8 cellular contexts compared by ENCODE assay signal in the genomic region with DNA sequence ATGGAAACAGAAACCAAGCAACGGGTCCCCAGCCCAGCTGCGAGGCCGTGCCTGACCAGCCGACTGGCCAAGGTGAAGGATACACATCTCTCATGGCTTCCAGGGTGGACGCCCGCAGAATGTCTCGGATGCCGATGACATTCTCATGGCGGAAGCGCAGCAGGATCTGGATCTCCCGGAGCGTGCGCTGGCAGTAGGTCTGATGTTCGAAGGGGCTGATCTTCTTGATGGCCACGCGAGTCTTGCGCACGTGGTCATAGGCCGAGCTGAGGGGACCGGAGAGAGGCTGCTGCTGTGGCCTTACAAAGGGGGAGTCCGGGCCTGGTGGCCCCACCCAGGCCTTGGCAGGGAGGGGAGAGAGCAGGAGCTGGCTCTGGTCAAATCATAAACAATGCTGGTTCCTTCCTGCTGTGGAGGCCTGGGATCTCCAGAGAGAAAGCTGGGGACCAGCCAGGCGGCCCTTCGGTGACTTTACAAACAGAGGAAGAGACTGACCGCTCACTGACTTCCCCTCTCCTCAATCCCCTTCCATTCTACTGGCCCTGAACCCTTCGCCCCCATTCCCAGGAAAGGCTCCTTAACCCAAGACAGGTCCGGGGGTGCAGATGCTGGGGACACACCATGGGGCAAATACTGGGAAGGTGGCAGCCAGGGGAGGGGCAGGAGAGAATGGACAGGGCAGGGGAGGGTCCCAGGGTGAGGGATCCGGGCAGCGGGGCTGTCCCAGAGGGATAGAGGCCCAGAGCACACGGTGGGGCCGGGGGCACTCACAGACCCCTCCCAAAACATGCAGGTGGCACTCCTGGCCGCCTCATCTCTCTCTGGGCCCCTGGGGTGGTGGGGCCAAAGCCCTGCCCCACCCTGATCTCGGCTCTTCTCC. TPM values are rescaled to one million over a fixed set of nuclear protein-coding genes. Genes with fewer than 3 reads are reported as not detected.
DNase-seq lines count a peak whose midpoint lies in the region; ATAC-seq and TF ChIP-seq lines count a peak whose summit lies in the region.

No MANE protein-coding gene starts in this region.

- H3K23ac ChIP-seq in mesenchymal stem cell (ENCODE audit: low read length in 2 of 2) = no peak overlapping the region

- H3K4me1 ChIP-seq in mesenchymal stem cell (ENCODE audit: control insufficient read depth, insufficient read depth, low read depth, low read length) = peaks cover 12% of the 10 kb centered on the region
- peaks cover 27% of the 10 kb centered on the region for H3K4me1 ChIP-seq in upper lobe of right lung

- H3K27me3 ChIP-seq in mesenchymal stem cell (ENCODE audit: control insufficient read depth in 1 of 2, insufficient read depth in 1 of 2, low read length in 2 of 2) (no peaks in the 10 kb centered on the region), upper lobe of right lung (no peaks in the 10 kb centered on the region)

- H3K14ac ChIP-seq in mesenchymal stem cell (ENCODE audit: low read length in 2 of 2) = peak overlapping the region in 1 of 2 experiments; percentile 98

- peaks cover 8% of the 10 kb centered on the region for H3K79me1 ChIP-seq in mesenchymal stem cell (replicated peaks; ENCODE audit: low read length, poor library complexity, severe bottlenecking)

- 76% methylated on average over 30 of the region's 32 CpGs for WGBS in mesenchymal stem cell

- CTCF ChIA-PET in activated naive CD4-positive, alpha-beta T cell treated with anti-CD3 and anti-CD28 coated beads, Interleukin-2, amount 10 ng/mL, durations not matched to agents 7 days and 5 days (lab: Charles Lee) = interaction anchor here (0.7 to 2.2 kb wide), 2 partner anchors 10 to 29 kb away, joined by 3 to 13 read pairs; no protein-coding TSS in a partner anchor

- peak overlapping the region; percentile 89 for H2BK120ac ChIP-seq in mesenchymal stem cell (ENCODE audit: low read depth, low read length)

- H3K36me3 Mint-ChIP-seq in activated naive CD4-positive, alpha-beta T cell treated with anti-CD3 and anti-CD28 coated beads, Interleukin-2, amount 10 ng/mL, durations not matched to agents 7 days and 5 days = peaks cover 29% of the 10 kb centered on the region

- H2BK12ac ChIP-seq in mesenchymal stem cell (ENCODE audit: low read length in 2 of 2) = peak overlapping the region in 1 of 2 experiments; percentile 68

- H3K27ac Mint-ChIP-seq in activated naive CD4-positive, alpha-beta T cell treated with anti-CD3 and anti-CD28 coated beads, Interleukin-2, amount 10 ng/mL, durations not matched to agents 7 days and 5 days = peak overlapping the region; percentile 85

- peak overlapping the region; percentile 88 for H3K4me3 Mint-ChIP-seq in activated naive CD4-positive, alpha-beta T cell treated with anti-CD3 and anti-CD28 coated beads, Interleukin-2, amount 10 ng/mL, durations not matched to agents 7 days and 5 days

- peak overlapping the region; percentile 83 for H4K91ac ChIP-seq in mesenchymal stem cell (ENCODE audit: low read length)

- ATAC-seq in upper lobe of right lung = peak; percentile 43
- no peak for ATAC-seq in omental fat pad (ENCODE audit: low FRiP score)
- no peak for ATAC-seq in GM19023 (IDR thresholded peaks at IDR 0.05; ENCODE audit: unreplicated experiment)

- intact Hi-C loops in upper lobe of right lung (cut with DNase I) = no loop called here

- peak overlapping the region; percentile 93 for H3K9ac ChIP-seq in mesenchymal stem cell (ENCODE audit: low read length)

- H3K9me3 ChIP-seq in mesenchymal stem cell (ENCODE audit: control insufficient read depth, low read length) (no peaks in the 10 kb centered on the region), upper lobe of right lung (no peaks in the 10 kb centered on the region)

- TF ChIP-seq CTCF in upper lobe of right lung (IDR thresholded peaks at IDR 0.05) = no peak
- no peak for TF ChIP-seq CTCF in omental fat pad (IDR thresholded peaks at IDR 0.05)

- no peak overlapping the region for H2BK5ac ChIP-seq in mesenchymal stem cell (ENCODE audit: low read depth, low read length, poor library complexity, severe bottlenecking)

- H3K4me3 ChIP-seq in mesenchymal stem cell (ENCODE audit: insufficient read depth in 1 of 2, low read depth in 1 of 2, low read length in 2 of 2) (peak overlapping the region; percentile 89), upper lobe of right lung (peak overlapping the region; percentile 90)

- H3K27me3 Mint-ChIP-seq in activated naive CD4-positive, alpha-beta T cell treated with anti-CD3 and anti-CD28 coated beads, Interleukin-2, amount 10 ng/mL, durations not matched to agents 7 days and 5 days = peaks cover 3% of the 10 kb centered on the region

- H3K36me3 ChIP-seq in mesenchymal stem cell (ENCODE audit: control insufficient read depth in 1 of 2, insufficient read depth in 2 of 2, low read depth in 1 of 2, low read length in 2 of 2) = peaks cover 33 to 47% of the 10 kb centered on the region in 2 experiments
- H3K36me3 ChIP-seq in upper lobe of right lung = peaks cover 28% of the 10 kb centered on the region

- H2BK15ac ChIP-seq in mesenchymal stem cell (ENCODE audit: low read depth, poor library complexity, severe bottlenecking) = peak overlapping the region; percentile 34

- peak overlapping the region; percentile 77 to 97 for H3K18ac ChIP-seq in mesenchymal stem cell (ENCODE audit: low read depth in 1 of 2, low read length in 2 of 2)

- H3K4me1 Mint-ChIP-seq in activated naive CD4-positive, alpha-beta T cell treated with anti-CD3 and anti-CD28 coated beads, Interleukin-2, amount 10 ng/mL, durations not matched to agents 7 days and 5 days = peaks cover 36% of the 10 kb centered on the region

- H3K27ac ChIP-seq in mesenchymal stem cell (ENCODE audit: low read length, poor library complexity, severe bottlenecking) = no peak overlapping the region
- H3K27ac ChIP-seq in upper lobe of right lung = peak overlapping the region; percentile 92

- H3K4me2 ChIP-seq in mesenchymal stem cell (ENCODE audit: low read length, poor library complexity, severe bottlenecking) = peak overlapping the region; percentile 85

- H3K4ac ChIP-seq in mesenchymal stem cell (ENCODE audit: low read depth in 1 of 2, low read length in 2 of 2) = peak overlapping the region; percentile 60 to 92

- no peak overlapping the region for H2AK5ac ChIP-seq in mesenchymal stem cell (ENCODE audit: low read length, severe bottlenecking)

- H2AFZ ChIP-seq in mesenchymal stem cell (ENCODE audit: low read depth, low read length) = no peak overlapping the region

- DNase-seq in activated naive CD4-positive, alpha-beta T cell treated with anti-CD3 and anti-CD28 coated beads, Interleukin-2, amount 10 ng/mL, durations not matched to agents 7 days and 5 days = no peak
- DNase-seq in activated naive CD4-positive, alpha-beta T cell treated with anti-CD3 and anti-CD28 coated beads, Interleukin-2, amount 50 U/mL, for 16 hours = no peak
- peak; percentile 72 for DNase-seq in dermis blood vessel endothelial cell
- DNase-seq in mesenchymal stem cell = peak; percentile 36
- DNase-seq in upper lobe of right lung = peak; percentile 67
- no peak for DNase-seq in omental fat pad (ENCODE audit: low spot score)
- DNase-seq in AML-193 (lab: John Stamatoyannopoulos, UW) = no peak

- H4K8ac ChIP-seq in mesenchymal stem cell (ENCODE audit: low read length) = peak overlapping the region; percentile 88

- no peaks in the 10 kb centered on the region for H3K9me3 Mint-ChIP-seq in activated naive CD4-positive, alpha-beta T cell treated with anti-CD3 and anti-CD28 coated beads, Interleukin-2, amount 10 ng/mL, durations not matched to agents 7 days and 5 days

RNA-seq across cellular contexts. Expression of a gene that starts 1.0 kb away (rescaled TPM):
- total RNA-seq in dermis blood vessel endothelial cell = 38.7 and 60.6 TPM in 2 replicates
- polyA plus RNA-seq in mesenchymal stem cell (2013, experiment 1 of 2) = 104 TPM
- polyA plus RNA-seq in mesenchymal stem cell (2013, experiment 2 of 2) = 105 TPM
- total RNA-seq in upper lobe of right lung = 93.7 TPM
- total RNA-seq in omental fat pad = 100 to 1,000 TPM in 1 of 4 donors, 10 to 100 TPM in 3; 58.1 to 149 (median 87.0) TPM

RNA-seq across cellular contexts. Expression of a gene that starts 8.6 kb away (rescaled TPM):
- total RNA-seq in dermis blood vessel endothelial cell (1.1 and 2.2 TPM in 2 replicates), upper lobe of right lung (11.5 TPM), omental fat pad (1 to 10 TPM; 1.6 to 6.3 (median 2.8) TPM)
- 2.2 TPM for polyA plus RNA-seq in mesenchymal stem cell (2013, experiment 1 of 2)
- polyA plus RNA-seq in mesenchymal stem cell (2013, experiment 2 of 2) = 3.1 TPM

RNA-seq across cellular contexts. Expression of a gene that starts 26.0 kb away (rescaled TPM):
- total RNA-seq in dermis blood vessel endothelial cell (25.0 and 28.2 TPM in 2 replicates), upper lobe of right lung (93.6 TPM), omental fat pad (10 to 100 TPM; 33.0 to 93.7 (median 74.9) TPM)
- polyA plus RNA-seq in mesenchymal stem cell (2013, experiment 1 of 2) = 36.0 TPM
- 34.5 TPM for polyA plus RNA-seq in mesenchymal stem cell (2013, experiment 2 of 2)

RNA-seq across cellular contexts. Expression of a gene that starts 30.3 kb away (rescaled TPM):
- 0.17 and 0.23 TPM in 2 replicates for total RNA-seq in dermis blood vessel endothelial cell
- 0.28 TPM for polyA plus RNA-seq in mesenchymal stem cell (2013, experiment 1 of 2)
- polyA plus RNA-seq in mesenchymal stem cell (2013, experiment 2 of 2) = 0.29 TPM
- total RNA-seq in upper lobe of right lung = 1.4 TPM
- total RNA-seq in omental fat pad = under 1 TPM in 2 of 4 donors, not detected in 2; 0.36 to 0.56 TPM

RNA-seq across cellular contexts. Expression of a gene that starts 46.2 kb away (rescaled TPM):
- total RNA-seq in dermis blood vessel endothelial cell (220 and 256 TPM in 2 replicates), upper lobe of right lung (74.2 TPM), omental fat pad (10 to 100 TPM; 49.8 to 59.1 (median 56.3) TPM)
- 94.1 TPM for polyA plus RNA-seq in mesenchymal stem cell (2013, experiment 1 of 2)
- polyA plus RNA-seq in mesenchymal stem cell (2013, experiment 2 of 2) = 95.2 TPM

Comparison
In these comparisons a context has a peak if more than half of its experiments do, and no peak if none do; other contexts are left out.
1. DNase-seq: peak in dermis blood vessel endothelial cell (single experiment), mesenchymal stem cell (single experiment) and upper lobe of right lung (single experiment); none in activated naive CD4-positive, alpha-beta T cell treated with anti-CD3 and anti-CD28 coated beads, Interleukin-2, amount 10 ng/mL, durations not matched to agents 7 days and 5 days (single experiment), activated naive CD4-positive, alpha-beta T cell treated with anti-CD3 and anti-CD28 coated beads, Interleukin-2, amount 50 U/mL, for 16 hours (single experiment), omental fat pad (single experiment) and AML-193 (0 of 2).